1 cellular context compared by ENCODE assay signal in genomic region chr2:105323117-105323516, GRCh38.
TF ChIP-seq lines count a peak whose summit lies in the region.

No MANE protein-coding gene starts in this region.

TF ChIP-seq in HEK293, 187 proteins besides CTCF, POLR2A, EP300 and RAD21 (continued from another document):
- no peak for TF ChIP-seq ZNF398 (tag by site-specific recombination; IDR thresholded peaks at IDR 0.05)
- TF ChIP-seq ZNF596 (tag by site-specific recombination; IDR thresholded peaks at IDR 0.05): no peak
- no peak for TF ChIP-seq PRDM6 (tag by site-specific recombination; IDR thresholded peaks at IDR 0.05)
- TF ChIP-seq EGR2 (tag by site-specific recombination; IDR thresholded peaks at IDR 0.05; ENCODE audit: low read depth): peak; percentile 84
- TF ChIP-seq ZNF274 (IDR thresholded peaks at IDR 0.05; ENCODE audit: low read length): no peak
- TF ChIP-seq ZNF274 (tag by site-specific recombination; IDR thresholded peaks at IDR 0.05; ENCODE audit: borderline replicate concordance): no peak
- TF ChIP-seq ZNF600 (tag by site-specific recombination; IDR thresholded peaks at IDR 0.05): no peak
- no peak for TF ChIP-seq MYNN (tag by site-specific recombination; IDR thresholded peaks at IDR 0.05; ENCODE audit: borderline replicate concordance)
- no peak for TF ChIP-seq ZBTB1 (tag by site-specific recombination; IDR thresholded peaks at IDR 0.05)
- no peak for TF ChIP-seq YY1 (tag by site-specific recombination; IDR thresholded peaks at IDR 0.05)
- no peak for TF ChIP-seq ZNF223 (tag by site-specific recombination; IDR thresholded peaks at IDR 0.05)
- peak; percentile 75 for TF ChIP-seq ZFHX2 (tag by site-specific recombination; conservative IDR thresholded peaks at IDR 0.05)
- TF ChIP-seq ZNF555 (tag by site-specific recombination; conservative IDR thresholded peaks at IDR 0.05): no peak
- TF ChIP-seq BCL11A (tag by site-specific recombination; IDR thresholded peaks at IDR 0.05; ENCODE audit: low read depth): no peak
- no peak for TF ChIP-seq KLF10 (tag by site-specific recombination; IDR thresholded peaks at IDR 0.05)
- no peak for TF ChIP-seq ZNF747 (tag by site-specific recombination; IDR thresholded peaks at IDR 0.05)
- no peak for TF ChIP-seq WT1 (tag by site-specific recombination; IDR thresholded peaks at IDR 0.05)
- no peak for TF ChIP-seq ZNF792 (tag by site-specific recombination; IDR thresholded peaks at IDR 0.05)
TF ChIP-seq in HEK293: peak in this region for 2.
